32 cellular contexts compared by ENCODE assay signal in genomic region chr13:40468227-40468838, GRCh38.
"Had no signal": no experiment of that assay in that cellular context is flagged by ENCODE, and none has a peak within 500 bp of the region (broad histone marks: within the 10 kb centered on the region; RNA-seq: fewer than 3 reads in every experiment).

No MANE protein-coding gene starts in this region.

- DNase-seq: activated B cell treated with CpG ODN at 0.5 μM for 24 hours; activated CD4-positive, alpha-beta memory T cell treated with anti-CD3 and anti-CD28 coated beads for 36 hours; activated CD4-positive, alpha-beta T cell treated with anti-CD3 and anti-CD28 coated beads for 4 hours; activated CD4-positive, alpha-beta T cell treated with anti-CD3 and anti-CD28 coated beads, Interleukin-2, amount 10 ng/mL, durations not matched to agents 24 days and 14 days; activated CD4-positive, alpha-beta T cell treated with anti-CD3 and anti-CD28 coated beads, Interleukin-2, amount 50 U/mL, for 1 hour; activated CD4-positive, alpha-beta T cell treated with anti-CD3 and anti-CD28 coated beads, Interleukin-2, amount 50 U/mL, for 4 hours; activated CD4-positive, CD25-positive, alpha-beta regulatory T cell treated with anti-CD3 and anti-CD28 coated beads, Interleukin-2, amount 50 U/mL, for 72 hours; activated CD8-positive, alpha-beta memory T cell treated with anti-CD3 and anti-CD28 coated beads, Interleukin-2, amount 50 U/mL, for 4 hours; activated CD8-positive, alpha-beta T cell treated with anti-CD3 and anti-CD28 coated beads for 36 hours; activated effector memory CD4-positive, alpha-beta T cell treated with Interleukin-2 at 50 U/mL for 16 hours; activated gamma-delta T cell; activated naive CD4-positive, alpha-beta T cell treated with anti-CD3 and anti-CD28 coated beads, Interleukin-2, amount 10 ng/mL, durations not matched to agents 7 days and 5 days; activated naive CD4-positive, alpha-beta T cell treated with Interleukin-2 at 50 U/mL for 16 hours; activated T-cell treated with anti-CD3 and anti-CD28 coated beads for 4 hours; activated T-cell treated with anti-CD3 and anti-CD28 coated beads, Interleukin-2, amount 50 U/mL, for 1 hour; activated T-cell treated with anti-CD3 and anti-CD28 coated beads, Interleukin-2, amount 50 U/mL, for 4 hours; activated T-cell treated with anti-CD3 and anti-CD28 coated beads, Interleukin-2, amount 50 U/mL, for 72 hours; amygdala; anterior cingulate cortex; caudate nucleus; cerebellar nuclear complex; T-helper 1 cell; T-helper 2 cell; T-helper 9 cell had no signal

- H3K36me3 Mint-ChIP-seq: activated CD4-positive, alpha-beta memory T cell treated with anti-CD3 and anti-CD28 coated beads for 36 hours; activated naive CD4-positive, alpha-beta T cell treated with anti-CD3 and anti-CD28 coated beads, Interleukin-2, amount 50 U/mL, for 24 hours; brain had no signal

- ATAC-seq: activated CD8-positive, alpha-beta T cell treated with anti-CD3 and anti-CD28 coated beads for 36 hours; activated T-cell treated with anti-CD3 and anti-CD28 coated beads, Interleukin-2, amount 50 U/mL, for 4 hours; activated T-cell treated with anti-CD3 and anti-CD28 coated beads, Interleukin-2, amount 50 U/mL, for 72 hours had no signal

- H3K27ac Mint-ChIP-seq: activated B cell treated with CpG ODN at 0.5 μM for 24 hours; activated CD4-positive, alpha-beta memory T cell treated with anti-CD3 and anti-CD28 coated beads for 36 hours; activated CD4-positive, alpha-beta T cell treated with anti-CD3 and anti-CD28 coated beads, Interleukin-2, amount 10 ng/mL, durations not matched to agents 24 days and 14 days; activated CD8-positive, alpha-beta T cell treated with anti-CD3 and anti-CD28 coated beads for 36 hours; activated naive CD4-positive, alpha-beta T cell treated with anti-CD3 and anti-CD28 coated beads, Interleukin-2, amount 10 ng/mL, durations not matched to agents 7 days and 5 days; activated naive CD4-positive, alpha-beta T cell treated with anti-CD3 and anti-CD28 coated beads, Interleukin-2, amount 50 U/mL, for 24 hours; activated naive CD8-positive, alpha-beta T cell; activated T-cell treated with anti-CD3 and anti-CD28 coated beads, Interleukin-2, amount 50 U/mL, for 72 hours; activated T-helper 1 cell treated with anti-CD3 and anti-CD28 coated beads, Interleukin-12 subunit alpha, Interleukin-12 subunit beta, Interleukin-2, Interleukin-4 antibody, amounts not matched to agents 30 ng/mL and 10 ng/mL and 1 ng/mL, durations not matched to agents 14 hours and 24 hours and 36 hours; activated T-helper 2 cell treated with anti-CD3 and anti-CD28 coated beads, Interferon-gamma antibody, Interleukin-2, Interleukin-4, amounts not matched to agents 10 μg/mL and 5 μg/mL and 100 μg/mL, durations not matched to agents 14 hours and 24 hours and 36 hours; brain; T-helper 1 cell treated with Interleukin-12 subunit alpha and Interleukin-12 subunit beta and Interleukin-4 antibody, amounts not matched to agents 30 μg/mL and 1 μg/mL, for 36 hours; T-helper 2 cell treated with Interferon-gamma antibody and Interleukin-4, amounts not matched to agents 5 μg/mL and 100 μg/mL, for 36 hours had no signal

- H3K27me3 Mint-ChIP-seq: activated B cell treated with CpG ODN at 0.5 μM for 24 hours; activated CD4-positive, alpha-beta memory T cell treated with anti-CD3 and anti-CD28 coated beads for 36 hours; activated CD4-positive, alpha-beta T cell treated with anti-CD3 and anti-CD28 coated beads, Interleukin-2, amount 10 ng/mL, durations not matched to agents 24 days and 14 days; activated CD8-positive, alpha-beta T cell treated with anti-CD3 and anti-CD28 coated beads for 36 hours; activated naive CD4-positive, alpha-beta T cell treated with anti-CD3 and anti-CD28 coated beads, Interleukin-2, amount 10 ng/mL, durations not matched to agents 7 days and 5 days; activated naive CD4-positive, alpha-beta T cell treated with anti-CD3 and anti-CD28 coated beads, Interleukin-2, amount 50 U/mL, for 24 hours; activated naive CD8-positive, alpha-beta T cell; central memory CD8-positive, alpha-beta T cell had no signal

- H3K9me3 Mint-ChIP-seq: activated B cell treated with CpG ODN at 0.5 μM for 24 hours; activated CD4-positive, alpha-beta memory T cell treated with anti-CD3 and anti-CD28 coated beads for 36 hours; activated CD8-positive, alpha-beta T cell treated with anti-CD3 and anti-CD28 coated beads for 36 hours; activated naive CD4-positive, alpha-beta T cell treated with anti-CD3 and anti-CD28 coated beads, Interleukin-2, amount 10 ng/mL, durations not matched to agents 7 days and 5 days; activated T-cell treated with anti-CD3 and anti-CD28 coated beads, Interleukin-2, amount 50 U/mL, for 4 hours; activated T-helper 1 cell treated with anti-CD3 and anti-CD28 coated beads, Interleukin-12 subunit alpha, Interleukin-12 subunit beta, Interleukin-2, Interleukin-4 antibody, amounts not matched to agents 30 ng/mL and 10 ng/mL and 1 ng/mL, durations not matched to agents 14 hours and 24 hours and 36 hours; activated T-helper 2 cell treated with anti-CD3 and anti-CD28 coated beads, Interferon-gamma antibody, Interleukin-2, Interleukin-4, amounts not matched to agents 10 μg/mL and 5 μg/mL and 100 μg/mL, durations not matched to agents 14 hours and 24 hours and 36 hours; T-helper 1 cell treated with Interleukin-12 subunit alpha and Interleukin-12 subunit beta and Interleukin-4 antibody, amounts not matched to agents 30 μg/mL and 1 μg/mL, for 36 hours; T-helper 2 cell treated with Interferon-gamma antibody and Interleukin-4, amounts not matched to agents 5 μg/mL and 100 μg/mL, for 36 hours had no signal

- H3K4me1 Mint-ChIP-seq: activated CD4-positive, alpha-beta T cell treated with anti-CD3 and anti-CD28 coated beads, Interleukin-2, amount 10 ng/mL, durations not matched to agents 24 days and 14 days; brain; central memory CD8-positive, alpha-beta T cell had no signal

- H3K4me3 Mint-ChIP-seq: activated B cell treated with CpG ODN at 0.5 μM for 24 hours; activated CD4-positive, alpha-beta memory T cell treated with anti-CD3 and anti-CD28 coated beads for 36 hours; activated CD4-positive, alpha-beta T cell treated with anti-CD3 and anti-CD28 coated beads, Interleukin-2, amount 10 ng/mL, durations not matched to agents 24 days and 14 days; activated CD8-positive, alpha-beta T cell treated with anti-CD3 and anti-CD28 coated beads for 36 hours; activated naive CD4-positive, alpha-beta T cell treated with anti-CD3 and anti-CD28 coated beads, Interleukin-2, amount 10 ng/mL, durations not matched to agents 7 days and 5 days; activated naive CD4-positive, alpha-beta T cell treated with anti-CD3 and anti-CD28 coated beads, Interleukin-2, amount 50 U/mL, for 24 hours; activated naive CD8-positive, alpha-beta T cell; activated T-cell treated with anti-CD3 and anti-CD28 coated beads, Interleukin-2, amount 50 U/mL, for 4 hours; activated T-cell treated with anti-CD3 and anti-CD28 coated beads, Interleukin-2, amount 50 U/mL, for 72 hours; activated T-helper 1 cell treated with anti-CD3 and anti-CD28 coated beads, Interleukin-12 subunit alpha, Interleukin-12 subunit beta, Interleukin-2, Interleukin-4 antibody, amounts not matched to agents 30 ng/mL and 10 ng/mL and 1 ng/mL, durations not matched to agents 14 hours and 24 hours and 36 hours; brain; central memory CD8-positive, alpha-beta T cell; T-helper 1 cell treated with Interleukin-12 subunit alpha and Interleukin-12 subunit beta and Interleukin-4 antibody, amounts not matched to agents 30 μg/mL and 1 μg/mL, for 36 hours; T-helper 2 cell treated with Interferon-gamma antibody and Interleukin-4, amounts not matched to agents 5 μg/mL and 100 μg/mL, for 36 hours had no signal
